In the genomic region with DNA sequence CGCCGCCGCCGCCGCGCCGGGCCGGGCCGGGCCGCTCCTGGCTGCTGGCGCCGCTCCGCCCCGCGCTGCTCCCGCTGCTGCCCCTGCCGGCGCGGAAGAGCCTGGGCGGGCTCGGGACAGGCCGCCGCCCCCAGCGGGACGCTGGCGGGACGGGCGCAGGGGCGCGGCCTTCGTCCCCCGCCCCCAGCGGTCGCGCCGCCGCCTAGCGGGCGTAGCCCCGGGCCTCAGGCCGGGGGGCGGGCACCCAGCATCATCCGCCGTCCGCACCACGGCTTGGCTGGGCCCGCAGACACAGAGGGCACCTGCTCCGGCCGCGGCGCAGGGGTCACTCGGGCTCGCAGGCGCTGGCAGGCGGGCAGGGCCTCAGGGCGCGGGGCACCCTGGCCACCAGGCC, we compare ENCODE assay signal across 8 cellular contexts. TPM values are rescaled to one million over a fixed set of nuclear protein-coding genes. Genes with fewer than 3 reads are reported as not detected.
A peak's percentile ranks its signal among the peaks of the same experiment; 100 is the strongest.
DNase-seq lines count a peak whose midpoint lies in the region; ATAC-seq and TF ChIP-seq lines count a peak whose summit lies in the region.

A gene (minus strand): TSS at position 107 of the 394 bp plus-strand sequence. CDS start 218 bp downstream, outside the sequence.

- H3K9me3 ChIP-seq in CD8-positive, alpha-beta memory T cell (ENCODE audit: low read length), result no peaks in the 10 kb centered on the region
- no peaks in the 10 kb centered on the region for H3K9me3 ChIP-seq in Peyer's patch

- peak within 1 kb of the TSS; percentile 62 for H3K4me3 ChIP-seq in CD8-positive, alpha-beta memory T cell (ENCODE audit: low read length)
- H3K4me3 ChIP-seq in Peyer's patch (peak within 1 kb of the TSS; percentile 88 to 99 (median 93)), fibroblast of the aortic adventitia (ENCODE audit: low read depth, low read length) (peak within 1 kb of the TSS; percentile 81)

- H3K36me3 Mint-ChIP-seq in CD8-positive, alpha-beta memory T cell, result peaks cover 0 to 11% (median 2%) of the 10 kb centered on the region in 3 donors
- peaks cover 8% of the 10 kb centered on the region for H3K36me3 Mint-ChIP-seq in nephron (ENCODE audit: low read depth)

- no peaks in the 10 kb centered on the region for H3K9me3 Mint-ChIP-seq in CD8-positive, alpha-beta memory T cell
- no peaks in the 10 kb centered on the region for H3K9me3 Mint-ChIP-seq in nephron
- H3K9me3 Mint-ChIP-seq in stimulated activated naive CD8-positive, alpha-beta T cell treated with anti-CD3 and anti-CD28 coated beads, Interleukin-15, amount 100 ng/mL, for 72 hours, result no peaks in the 10 kb centered on the region

- H3K27me3 Mint-ChIP-seq in CD8-positive, alpha-beta memory T cell, result no peaks in the 10 kb centered on the region
- H3K27me3 Mint-ChIP-seq in nephron (ENCODE audit: low read depth), result no peaks in the 10 kb centered on the region
- H3K27me3 Mint-ChIP-seq in stimulated activated naive CD8-positive, alpha-beta T cell treated with anti-CD3 and anti-CD28 coated beads, Interleukin-15, amount 100 ng/mL, for 72 hours, result no peaks in the 10 kb centered on the region

- peak; percentile 40 for ATAC-seq in HG03378 (IDR thresholded peaks at IDR 0.05; ENCODE audit: unreplicated experiment)
- ATAC-seq in stimulated activated naive CD8-positive, alpha-beta T cell treated with anti-CD3 and anti-CD28 coated beads, Interleukin-15, amount 100 ng/mL, for 72 hours, result peak; percentile 96

- TF ChIP-seq CTCF in Peyer's patch (IDR thresholded peaks at IDR 0.05) (peak; percentile 29 to 90 (median 80)), fibroblast of the aortic adventitia (IDR thresholded peaks at IDR 0.05; ENCODE audit: insufficient read depth, low read length) (peak; percentile 14), nephron (IDR thresholded peaks at IDR 0.05; ENCODE audit: unreplicated experiment in 3 of 3) (peak; percentile 24 to 39 (median 39))

- no peak for TF ChIP-seq POLR2A in Peyer's patch (IDR thresholded peaks at IDR 0.05)

- CTCF ChIA-PET in CD8-positive, alpha-beta memory T cell (lab: Charles Lee), result no interaction called here

- no peaks in the 10 kb centered on the region for H3K36me3 ChIP-seq in CD8-positive, alpha-beta memory T cell (ENCODE audit: insufficient read depth, low read length)
- peaks cover 0 to 2% (median 0%) of the 10 kb centered on the region in 3 donors for H3K36me3 ChIP-seq in Peyer's patch

- peak within 1 kb of the TSS; percentile 39 to 98 (median 94) for H3K27ac Mint-ChIP-seq in CD8-positive, alpha-beta memory T cell
- peak within 1 kb of the TSS; percentile 79 to 84 (median 81) for H3K27ac Mint-ChIP-seq in nephron
- H3K27ac Mint-ChIP-seq in stimulated activated naive CD8-positive, alpha-beta T cell treated with anti-CD3 and anti-CD28 coated beads, Interleukin-15, amount 100 ng/mL, for 72 hours, result peak within 1 kb of the TSS; percentile 92 to 94

- POLR2A ChIA-PET in CD8-positive, alpha-beta memory T cell (lab: Charles Lee), result no interaction called here

- H3K27me3 ChIP-seq in CD8-positive, alpha-beta memory T cell (ENCODE audit: insufficient read depth, low read length, poor library complexity, severe bottlenecking), result no peaks in the 10 kb centered on the region
- no peaks in the 10 kb centered on the region for H3K27me3 ChIP-seq in Peyer's patch

- H3K27ac ChIP-seq in CD8-positive, alpha-beta memory T cell (ENCODE audit: low read depth, low read length), result peak within 1 kb of the TSS; percentile 35
- peak within 1 kb of the TSS; percentile 83 to 93 (median 88) for H3K27ac ChIP-seq in Peyer's patch

- peak within 1 kb of the TSS; percentile 84 to 98 (median 95) for H3K4me3 Mint-ChIP-seq in CD8-positive, alpha-beta memory T cell
- H3K4me3 Mint-ChIP-seq in nephron, result peak within 1 kb of the TSS; percentile 94 to 98 (median 98)
- H3K4me3 Mint-ChIP-seq in stimulated activated naive CD8-positive, alpha-beta T cell treated with anti-CD3 and anti-CD28 coated beads, Interleukin-15, amount 100 ng/mL, for 72 hours, result peak within 1 kb of the TSS; percentile 96 to 98

- H3K4me1 Mint-ChIP-seq in CD8-positive, alpha-beta memory T cell, result peaks cover 36 to 41% (median 41%) of the 10 kb centered on the region in 3 donors
- peaks cover 21% of the 10 kb centered on the region for H3K4me1 Mint-ChIP-seq in nephron
- H3K4me1 Mint-ChIP-seq in stimulated activated naive CD8-positive, alpha-beta T cell treated with anti-CD3 and anti-CD28 coated beads, Interleukin-15, amount 100 ng/mL, for 72 hours, result peaks cover 41% of the 10 kb centered on the region

- H3K4me1 ChIP-seq in CD8-positive, alpha-beta memory T cell (ENCODE audit: insufficient read depth, low read length), result peaks cover 17% of the 10 kb centered on the region
- H3K4me1 ChIP-seq in Peyer's patch, result peaks cover 0 to 17% (median 3%) of the 10 kb centered on the region in 4 donors

- peak; percentile 58 to 80 (median 74) for DNase-seq in CD8-positive, alpha-beta memory T cell
- DNase-seq in GM19238 (ENCODE audit: insufficient read length, low spot score) (peak; percentile 77), Peyer's patch (peak; percentile 60 to 81 (median 81)), fibroblast of the aortic adventitia (ENCODE audit: low read depth) (peak; percentile 72)
- DNase-seq in activated T-helper 9 cell treated with anti-CD3 and anti-CD28 coated beads, Interleukin-2, amount 50 U/mL, for 16 hours (ENCODE audit: low read depth), result peak; percentile 66
- DNase-seq in stimulated activated naive CD8-positive, alpha-beta T cell treated with anti-CD3 and anti-CD28 coated beads, Interleukin-15, amount 100 ng/mL, for 72 hours, result peak; percentile 77 to 79

RNA-seq across cellular contexts. Expression of the gene that starts here (rescaled TPM):
- total RNA-seq in CD8-positive, alpha-beta memory T cell, result 10 to 100 TPM; 64.3 to 70.1 TPM
- polyA plus RNA-seq in CD8-positive, alpha-beta memory T cell, result 39.8 TPM
- total RNA-seq in Peyer's patch (100 to 1,000 TPM; 149 to 265 (median 170) TPM), fibroblast of the aortic adventitia (ENCODE audit: low replicate concordance) (133 and 312 TPM in 2 replicates)

Comparison
In these comparisons a context has a peak if more than half of its experiments do, and no peak if none do; other contexts are left out.
1. Peak in every context shown above with its lines: DNase-seq, ATAC-seq, H3K4me3 ChIP-seq and H3K27ac ChIP-seq.
2. CTCF ChIP-seq: peak in every context shown above with its lines; median percentile 80 in Peyer's patch; 39 in nephron; 14 in fibroblast of the aortic adventitia.